In genomic region chr16:74406600-74407361, GRCh38 we compare ENCODE assay signal across 9 cellular contexts. TPM values are rescaled to one million over a fixed set of nuclear protein-coding genes. Genes with fewer than 3 reads are reported as not detected.
DNase-seq lines count a peak whose midpoint lies in the region; ATAC-seq and TF ChIP-seq lines count a peak whose summit lies in the region.
"Not testable (repeated sequence)": the region's sequence is repeated elsewhere in the genome, so short reads cannot be mapped to it uniquely, and the experiment has no call there.
"Had no signal": no experiment of that assay in that cellular context is flagged by ENCODE, and none has a peak within 500 bp of the region (broad histone marks: within the 10 kb centered on the region; RNA-seq: fewer than 3 reads in every experiment).

No MANE protein-coding gene starts in this region.

- not testable (repeated sequence) for H3K27ac Mint-ChIP-seq in CD4-positive, alpha-beta T cell; activated T-cell treated with anti-CD3 and anti-CD28 coated beads, Interleukin-2, amount 50 U/mL, for 24 hours

- ATAC-seq in CD4-positive, alpha-beta T cell (ENCODE audit: poor library complexity), result peak; percentile 24
- ATAC-seq in HG03432 (IDR thresholded peaks at IDR 0.05; ENCODE audit: unreplicated experiment) (peak; percentile 65), heart left ventricle (peak; percentile 87 to 96 (median 92)), lower lobe of right lung (peak; percentile 90 to 96)

- not testable (repeated sequence) for H3K4me3 Mint-ChIP-seq in CD4-positive, alpha-beta T cell; activated T-cell treated with anti-CD3 and anti-CD28 coated beads, Interleukin-2, amount 50 U/mL, for 24 hours

- not testable (repeated sequence) for H3K36me3 ChIP-seq in heart left ventricle; lower lobe of right lung; subcutaneous abdominal adipose tissue (ENCODE audit: control insufficient read depth in 5 of 5, insufficient read depth in 5 of 5, low read length in 5 of 5)

- TF ChIP-seq POLR2A in heart left ventricle (IDR thresholded peaks at IDR 0.05), result peak in 1 of 2 donors; percentile 28

- H3K36me3 Mint-ChIP-seq in CD4-positive, alpha-beta T cell (ENCODE audit: low read depth); activated T-cell treated with anti-CD3 and anti-CD28 coated beads, Interleukin-2, amount 50 U/mL, for 24 hours (ENCODE audit: low read depth): not testable (repeated sequence)

- not testable (repeated sequence) for H3K27me3 Mint-ChIP-seq in CD4-positive, alpha-beta T cell; activated T-cell treated with anti-CD3 and anti-CD28 coated beads, Interleukin-2, amount 50 U/mL, for 24 hours

- intact Hi-C loops in CD4-positive, alpha-beta T cell (cut with DNase I, micrococcal nuclease); heart left ventricle (cut with DNase I); lower lobe of right lung (cut with DNase I); posterior vena cava (cut with DNase I): not testable (repeated sequence)

- not testable (repeated sequence) for DNase-seq in CD4-positive, alpha-beta T cell; coronary artery (ENCODE audit: low spot score); lower lobe of right lung
- DNase-seq in activated T-cell treated with anti-CD3 and anti-CD28 coated beads, Interleukin-2, amount 50 U/mL, for 24 hours, result peak; percentile 31
- DNase-seq in heart left ventricle, result peak; percentile 45 to 73 (median 50)
- peak; percentile 83 for DNase-seq in posterior vena cava (ENCODE audit: low spot score)

- H3K4me3 ChIP-seq in coronary artery (peak overlapping the region; percentile 71), heart left ventricle (peak overlapping the region in 11 of 12 donors; percentile 40 to 63 (median 55)), lower lobe of right lung (peak overlapping the region; percentile 50), subcutaneous abdominal adipose tissue (ENCODE audit: low read depth in 1 of 5, low read length in 5 of 5) (peak overlapping the region in 4 of 5 donors; percentile 48 to 68 (median 61))

- not testable (repeated sequence) for H3K4me1 Mint-ChIP-seq in CD4-positive, alpha-beta T cell (ENCODE audit: low read depth); activated T-cell treated with anti-CD3 and anti-CD28 coated beads, Interleukin-2, amount 50 U/mL, for 24 hours (ENCODE audit: low read depth)

- H3K9ac ChIP-seq in subcutaneous abdominal adipose tissue (ENCODE audit: low read length in 5 of 5), result peak overlapping the region in 2 of 5 donors; percentile 51 to 77

- H3K27me3 ChIP-seq in CD4-positive, alpha-beta T cell (ENCODE audit: control insufficient read depth, insufficient read depth, low read length); heart left ventricle; lower lobe of right lung (ENCODE audit: low read depth); subcutaneous abdominal adipose tissue (ENCODE audit: control insufficient read depth in 5 of 5, insufficient read depth in 4 of 5, low read length in 5 of 5): not testable (repeated sequence)

- not testable (repeated sequence) for TF ChIP-seq CTCF in CD4-positive, alpha-beta T cell (IDR thresholded peaks at IDR 0.05); coronary artery (IDR thresholded peaks at IDR 0.05); heart left ventricle (IDR thresholded peaks at IDR 0.05); lower lobe of right lung (IDR thresholded peaks at IDR 0.05)

- CTCF ChIA-PET in CD4-positive, alpha-beta T cell (lab: Charles Lee), result not testable (repeated sequence)

- not testable (repeated sequence) for H3K27ac ChIP-seq in CD4-positive, alpha-beta T cell (ENCODE audit: low read depth, low read length); subcutaneous abdominal adipose tissue (ENCODE audit: low read depth, low read length)
- H3K27ac ChIP-seq in coronary artery (peak overlapping the region; percentile 73 to 90), heart left ventricle (peak overlapping the region; percentile 66 to 90 (median 79)), lower lobe of right lung (peak overlapping the region; percentile 81)

- H3K4me1 ChIP-seq in heart left ventricle; lower lobe of right lung; subcutaneous abdominal adipose tissue (ENCODE audit: control insufficient read depth in 5 of 5, insufficient read depth in 5 of 5, low read length in 5 of 5): not testable (repeated sequence)

- not testable (repeated sequence) for H3K9me3 Mint-ChIP-seq in CD4-positive, alpha-beta T cell; activated T-cell treated with anti-CD3 and anti-CD28 coated beads, Interleukin-2, amount 50 U/mL, for 24 hours

- POLR2A ChIA-PET in CD4-positive, alpha-beta T cell (lab: Charles Lee), result not testable (repeated sequence)

- 1 to 2% methylated on average over 22 to 25 of the region's 71 CpGs; no CpG with 5 or more reads in 2 of the 4 donors for WGBS in heart left ventricle, 4 donors

- H3K9me3 ChIP-seq in CD4-positive, alpha-beta T cell (ENCODE audit: control insufficient read depth, low read length); heart left ventricle; lower lobe of right lung; subcutaneous abdominal adipose tissue (ENCODE audit: control insufficient read depth in 5 of 5, low read length in 5 of 5): not testable (repeated sequence)

RNA-seq across cellular contexts. Expression of gene CLEC18B, which starts 14.5 kb away (rescaled TPM):
- total RNA-seq in CD4-positive, alpha-beta T cell, result 1 to 10 TPM; 1.1 TPM
- total RNA-seq in heart left ventricle, result 1 to 10 TPM in 1 of 9 donors, under 1 TPM in 3, not detected in 5; 0.14 to 1.5 (median 0.44) TPM
- under 1 TPM; 0.25 to 0.30 TPM for polyA plus RNA-seq in heart left ventricle
- 1.2 TPM for total RNA-seq in lower lobe of right lung
- under 1 TPM; 0.52 to 0.60 TPM for total RNA-seq in posterior vena cava
- total RNA-seq: dermis microvascular lymphatic vessel endothelial cell had no signal

RNA-seq across cellular contexts. Expression of gene NPIPB15, which starts 30.7 kb away (rescaled TPM):
- total RNA-seq in CD4-positive, alpha-beta T cell, result 1 to 10 TPM; 6.0 to 8.3 TPM
- 1 to 10 TPM in 6 of 9 donors, under 1 TPM in 1, not detected in 2; 0.72 to 2.9 (median 1.6) TPM for total RNA-seq in heart left ventricle
- 1 to 10 TPM; 1.9 to 3.4 TPM for polyA plus RNA-seq in heart left ventricle
- not detected for total RNA-seq in lower lobe of right lung
- total RNA-seq in posterior vena cava, result 1 to 10 TPM; 2.6 to 2.7 TPM

Comparison
In these comparisons a context has a peak if more than half of its experiments do, and no peak if none do; other contexts are left out.
1. ATAC-seq: peak in every context shown above with its lines; median percentile 93 in lower lobe of right lung; 92 in heart left ventricle; 65 in HG03432; 24 in CD4-positive, alpha-beta T cell.